Comparison of ENCODE assay signal across 9 cellular contexts in the genomic region with DNA sequence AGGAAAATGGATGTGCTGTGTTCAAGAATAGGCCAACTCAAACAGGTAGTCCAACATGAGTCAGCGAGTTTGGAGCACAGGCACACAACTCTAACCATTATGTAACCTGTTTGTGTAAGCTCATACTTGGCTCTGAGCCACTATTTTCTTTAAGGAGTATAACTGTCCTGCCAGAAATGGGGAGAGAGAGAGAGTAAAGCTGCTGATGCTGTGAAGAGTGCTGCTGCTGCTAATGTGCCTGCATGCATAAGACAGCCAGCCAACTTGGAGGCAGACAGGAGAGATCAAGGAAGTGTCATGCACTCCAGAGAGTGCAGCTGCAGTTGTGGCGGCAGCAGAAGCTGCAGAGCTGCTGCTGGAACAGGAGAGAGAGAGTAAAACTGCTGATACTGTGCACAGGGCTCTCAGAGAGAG. TPM values are rescaled to one million over a fixed set of nuclear protein-coding genes. Genes with fewer than 3 reads are reported as not detected.
A peak's percentile ranks its signal among the peaks of the same experiment; 100 is the strongest.
DNase-seq lines count a peak whose midpoint lies in the region; ATAC-seq and TF ChIP-seq lines count a peak whose summit lies in the region.
"Had no signal": no experiment of that assay in that cellular context is flagged by ENCODE, and none has a peak within 500 bp of the region (broad histone marks: within the 10 kb centered on the region; RNA-seq: fewer than 3 reads in every experiment).

No MANE protein-coding gene starts in this region.

- no CpG with 5 or more reads among the region's 2 CpGs for WGBS in neuronal stem cell (ENCODE audit: extremely low coverage in 2 of 2, insufficient read length in 2 of 2, insufficient replicate concordance in 1 of 2), 2 donors
- 38 to 44% methylated on average over 2 of the region's 2 CpGs for WGBS in GM23248 (ENCODE audit: low coverage in 1 of 2, low lambda C conversion rate in 2 of 2, missing lambda C conversion rate in 2 of 2), 2 experiments

- no peak overlapping the region for H2BK120ac ChIP-seq in neuronal stem cell (ENCODE audit: low read depth, low read length)

- H3K36me3 ChIP-seq in KMS-11 (ENCODE audit: insufficient read depth) (no peaks in the 10 kb centered on the region), neuronal stem cell (replicated peaks in 1 of 2; ENCODE audit: control insufficient read depth in 2 of 2, insufficient read depth in 2 of 2, low read length in 2 of 2) (no peaks in the 10 kb centered on the region), GM23248 (ENCODE audit: low read depth) (no peaks in the 10 kb centered on the region)

- no peaks in the 10 kb centered on the region for H3K27me3 ChIP-seq in KMS-11 (ENCODE audit: insufficient read depth, low read depth)
- no peaks in the 10 kb centered on the region for H3K27me3 ChIP-seq in neuronal stem cell (ENCODE audit: control insufficient read depth in 3 of 3, insufficient read depth in 3 of 3, low read depth in 1 of 3, low read length in 3 of 3)
- H3K27me3 ChIP-seq in GM23248 (replicated peaks; ENCODE audit: insufficient read depth), result no peaks in the 10 kb centered on the region

- H3K9ac ChIP-seq in KMS-11 (peak overlapping the region; percentile 15; the same call in 1 of the 2 replicates), neuronal stem cell (ENCODE audit: low read depth, low read length, poor library complexity) (no peak overlapping the region), GM23248 (no peak overlapping the region)

- no peak overlapping the region for H2BK5ac ChIP-seq in neuronal stem cell (ENCODE audit: low read length)

- TF ChIP-seq CTCF in KMS-11 (conservative IDR thresholded peaks at IDR 0.05; ENCODE audit: low read depth, low read length), result no peak

- no peak overlapping the region for H2BK12ac ChIP-seq in neuronal stem cell (ENCODE audit: low read length)

- in situ Hi-C loops in T47D (cut with HindIII; ENCODE audit: low pct_unique_long_range_greater_than_20kb, low sequenced_read_pairs) (no loop called here), GM23248 (cut with MboI) (no loop called here)

- peaks cover 26% of the 10 kb centered on the region for H3K4me1 ChIP-seq in KMS-11 (ENCODE audit: low read depth, poor library complexity, severe bottlenecking)
- peaks cover 0 to 2% of the 10 kb centered on the region in 2 donors for H3K4me1 ChIP-seq in neuronal stem cell (ENCODE audit: control insufficient read depth in 2 of 2, insufficient read depth in 1 of 2, low read depth in 1 of 2, low read length in 2 of 2)
- no peaks in the 10 kb centered on the region for H3K4me1 ChIP-seq in GM23248 (ENCODE audit: insufficient read depth)

- H2AFZ ChIP-seq in KMS-11 (ENCODE audit: low read depth) (peak overlapping the region; percentile 70), neuronal stem cell (ENCODE audit: low read length) (peak overlapping the region; percentile 39), GM23248 (no peak overlapping the region)

- no peak overlapping the region for H3K14ac ChIP-seq in neuronal stem cell (ENCODE audit: low read length)

- H2BK15ac ChIP-seq in neuronal stem cell (ENCODE audit: low read length), result no peak overlapping the region

- no peak overlapping the region for H4K8ac ChIP-seq in neuronal stem cell (ENCODE audit: low read depth, low read length)

- H4K20me1 ChIP-seq in KMS-11 (ENCODE audit: insufficient read depth) (no peaks in the 10 kb centered on the region), GM23248 (ENCODE audit: insufficient read depth) (no peaks in the 10 kb centered on the region)

- no peaks in the 10 kb centered on the region for H3K79me1 ChIP-seq in neuronal stem cell (ENCODE audit: low read depth, low read length)

- no peak overlapping the region for H3K4me3 ChIP-seq in KMS-11 (IDR thresholded peaks at IDR 0.05; ENCODE audit: insufficient read depth, low read depth, low read length)
- H3K4me3 ChIP-seq in neuronal stem cell (ENCODE audit: low read length in 2 of 2), result no peak overlapping the region
- no peak overlapping the region for H3K4me3 ChIP-seq in GM23248

- H3F3A ChIP-seq in GM23248 (ENCODE audit: insufficient read depth), result no peaks in the 10 kb centered on the region

- peak overlapping the region; percentile 56 for H4K91ac ChIP-seq in neuronal stem cell (ENCODE audit: low read depth, low read length, poor library complexity)

- no peaks in the 10 kb centered on the region for H3K9me3 ChIP-seq in neuronal stem cell (replicated peaks in 1 of 2; ENCODE audit: control insufficient read depth in 2 of 2, insufficient read depth in 1 of 2, low read depth in 1 of 2, low read length in 2 of 2)
- no peaks in the 10 kb centered on the region for H3K9me3 ChIP-seq in GM23248 (ENCODE audit: low read depth)

- H3K4ac ChIP-seq in neuronal stem cell (ENCODE audit: low read length), result no peak overlapping the region

- H3K18ac ChIP-seq in neuronal stem cell (ENCODE audit: low read length), result peak overlapping the region; percentile 74

- H3K4me2 ChIP-seq in KMS-11 (peak overlapping the region; percentile 50), neuronal stem cell (ENCODE audit: insufficient read depth, low read length, poor library complexity, severe bottlenecking) (no peak overlapping the region), GM23248 (ENCODE audit: unreplicated experiment) (no peak overlapping the region)

- H3K27ac ChIP-seq in KMS-11 (peak overlapping the region; percentile 68), neuronal stem cell (replicated peaks; ENCODE audit: low read length) (no peak overlapping the region), GM23248 (no peak overlapping the region)

- H2AK5ac ChIP-seq in neuronal stem cell (ENCODE audit: low read depth, low read length), result no peak overlapping the region

- DNase-seq in T47D (ENCODE audit: low read depth in 1 of 2, low spot score in 1 of 2) (peak; percentile 13 to 88), neuronal stem cell (ENCODE audit: low spot score) (no peak), GM23248 (no peak), epidermal melanocyte (ENCODE audit: insufficient read length, low spot score) (no peak), OCI-M2 (lab: John Stamatoyannopoulos, UW; ENCODE audit: unreplicated experiment) (no peak)
- DNase-seq: NCI-H1694 treated with DMSO at 0.1 percent for 48 hours had no signal

- H3K23ac ChIP-seq in neuronal stem cell (ENCODE audit: low read depth, low read length, poor library complexity), result no peak overlapping the region

- H3K9me2 ChIP-seq in GM23248 (ENCODE audit: insufficient read depth), result no peaks in the 10 kb centered on the region

- H3K79me2 ChIP-seq in KMS-11 (ENCODE audit: insufficient read depth, low read depth) (no peaks in the 10 kb centered on the region), GM23248 (ENCODE audit: insufficient read depth) (no peaks in the 10 kb centered on the region)

- ATAC-seq in GM19324 (IDR thresholded peaks at IDR 0.05; ENCODE audit: low FRiP score, unreplicated experiment), result peak; percentile 69
- ATAC-seq in HG03045 (IDR thresholded peaks at IDR 0.05; ENCODE audit: unreplicated experiment), result no peak

RNA-seq across cellular contexts. Expression of a gene that starts 11.7 kb away (rescaled TPM):
- not detected for polyA plus RNA-seq in neuronal stem cell (2013, experiment 1 of 2)
- polyA plus RNA-seq in neuronal stem cell (2013, experiment 2 of 2), result not detected
- total RNA-seq in GM23248 (2014; rRNA removed; shearing (Covaris generic)), result not detected in 2 replicates
- not detected in 2 replicates for polyA plus RNA-seq in GM23248 (2016; fragmentation: Nextera tagmentation; extraction: Ambion mirVana)

RNA-seq across cellular contexts. Expression of a gene that starts 18.5 kb away (rescaled TPM):
- polyA plus RNA-seq in neuronal stem cell (2013, experiment 1 of 2), result not detected
- not detected for polyA plus RNA-seq in neuronal stem cell (2013, experiment 2 of 2)
- total RNA-seq in GM23248 (2014; rRNA removed; shearing (Covaris generic)), result not detected in 2 replicates
- polyA plus RNA-seq in GM23248 (2016; fragmentation: Nextera tagmentation; extraction: Ambion mirVana), result not detected in 2 replicates

RNA-seq across cellular contexts. Expression of a gene that starts 44.2 kb away (rescaled TPM):
- polyA plus RNA-seq in neuronal stem cell (2013, experiment 1 of 2), result not detected
- not detected for polyA plus RNA-seq in neuronal stem cell (2013, experiment 2 of 2)
- not detected in 2 replicates for total RNA-seq in GM23248 (2014; rRNA removed; shearing (Covaris generic))
- not detected in 2 replicates for polyA plus RNA-seq in GM23248 (2016; fragmentation: Nextera tagmentation; extraction: Ambion mirVana)

RNA-seq across cellular contexts. Expression of a gene that starts 53.2 kb away (rescaled TPM):
- polyA plus RNA-seq in neuronal stem cell (2013, experiment 1 of 2), result not detected
- polyA plus RNA-seq in neuronal stem cell (2013, experiment 2 of 2), result not detected
- not detected in 2 replicates for total RNA-seq in GM23248 (2014; rRNA removed; shearing (Covaris generic))
- polyA plus RNA-seq in GM23248 (2016; fragmentation: Nextera tagmentation; extraction: Ambion mirVana), result not detected in 2 replicates

Comparison
In these comparisons a context has a peak if more than half of its experiments do, and no peak if none do; other contexts are left out.
1. DNase-seq: peak in T47D (2 of 2); none in neuronal stem cell (single experiment), GM23248 (single experiment), epidermal melanocyte (single experiment) and OCI-M2 (single experiment).